Comparison of ENCODE assay signal across 1 cellular context in genomic region chr12:87368259-87368658, GRCh38.
TF ChIP-seq lines count a peak whose summit lies in the region.

No MANE protein-coding gene starts in this region.

TF ChIP-seq in Ishikawa, 13 proteins besides CTCF, POLR2A, EP300 and RAD21 (continued from another document):
- no peak for TF ChIP-seq REST (IDR thresholded peaks at IDR 0.05; ENCODE audit: low read depth)
- TF ChIP-seq TCF12 (IDR thresholded peaks at IDR 0.05; ENCODE audit: low read depth), result peak; percentile 37; the same call in 1 of the 2 replicates
- no peak for TF ChIP-seq FOXM1 (IDR thresholded peaks at IDR 0.05; ENCODE audit: borderline replicate concordance, low read depth)
- TF ChIP-seq, protein P1, sequence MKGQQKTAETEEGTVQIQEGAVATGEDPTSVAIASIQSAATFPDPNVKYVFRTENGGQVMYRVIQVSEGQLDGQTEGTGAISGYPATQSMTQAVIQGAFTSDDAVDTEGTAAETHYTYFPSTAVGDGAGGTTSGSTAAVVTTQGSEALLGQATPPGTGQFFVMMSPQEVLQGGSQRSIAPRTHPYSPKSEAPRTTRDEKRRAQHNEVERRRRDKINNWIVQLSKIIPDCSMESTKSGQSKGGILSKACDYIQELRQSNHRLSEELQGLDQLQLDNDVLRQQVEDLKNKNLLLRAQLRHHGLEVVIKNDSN (IDR thresholded peaks at IDR 0.05), result no peak
- TF ChIP-seq EGR1 (IDR thresholded peaks at IDR 0.05), result no peak
- no peak for TF ChIP-seq TAF1 (IDR thresholded peaks at IDR 0.05; ENCODE audit: low read depth)
- TF ChIP-seq, protein P2, sequence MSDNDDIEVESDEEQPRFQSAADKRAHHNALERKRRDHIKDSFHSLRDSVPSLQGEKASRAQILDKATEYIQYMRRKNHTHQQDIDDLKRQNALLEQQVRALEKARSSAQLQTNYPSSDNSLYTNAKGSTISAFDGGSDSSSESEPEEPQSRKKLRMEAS (IDR thresholded peaks at IDR 0.05), result no peak
- TF ChIP-seq YY1 (IDR thresholded peaks at IDR 0.05; ENCODE audit: low read depth), result no peak
- TF ChIP-seq TEAD4 (IDR thresholded peaks at IDR 0.05), result peak; percentile 51; the same call in 1 of the 2 replicates
- TF ChIP-seq NFIC (IDR thresholded peaks at IDR 0.05), result peak; percentile 53
- no peak for TF ChIP-seq ZBTB7A (IDR thresholded peaks at IDR 0.05; ENCODE audit: low read depth)
TF ChIP-seq in Ishikawa: peak in this region for 3.
